ENCODE assay signal across 15 cellular contexts in the genomic region with DNA sequence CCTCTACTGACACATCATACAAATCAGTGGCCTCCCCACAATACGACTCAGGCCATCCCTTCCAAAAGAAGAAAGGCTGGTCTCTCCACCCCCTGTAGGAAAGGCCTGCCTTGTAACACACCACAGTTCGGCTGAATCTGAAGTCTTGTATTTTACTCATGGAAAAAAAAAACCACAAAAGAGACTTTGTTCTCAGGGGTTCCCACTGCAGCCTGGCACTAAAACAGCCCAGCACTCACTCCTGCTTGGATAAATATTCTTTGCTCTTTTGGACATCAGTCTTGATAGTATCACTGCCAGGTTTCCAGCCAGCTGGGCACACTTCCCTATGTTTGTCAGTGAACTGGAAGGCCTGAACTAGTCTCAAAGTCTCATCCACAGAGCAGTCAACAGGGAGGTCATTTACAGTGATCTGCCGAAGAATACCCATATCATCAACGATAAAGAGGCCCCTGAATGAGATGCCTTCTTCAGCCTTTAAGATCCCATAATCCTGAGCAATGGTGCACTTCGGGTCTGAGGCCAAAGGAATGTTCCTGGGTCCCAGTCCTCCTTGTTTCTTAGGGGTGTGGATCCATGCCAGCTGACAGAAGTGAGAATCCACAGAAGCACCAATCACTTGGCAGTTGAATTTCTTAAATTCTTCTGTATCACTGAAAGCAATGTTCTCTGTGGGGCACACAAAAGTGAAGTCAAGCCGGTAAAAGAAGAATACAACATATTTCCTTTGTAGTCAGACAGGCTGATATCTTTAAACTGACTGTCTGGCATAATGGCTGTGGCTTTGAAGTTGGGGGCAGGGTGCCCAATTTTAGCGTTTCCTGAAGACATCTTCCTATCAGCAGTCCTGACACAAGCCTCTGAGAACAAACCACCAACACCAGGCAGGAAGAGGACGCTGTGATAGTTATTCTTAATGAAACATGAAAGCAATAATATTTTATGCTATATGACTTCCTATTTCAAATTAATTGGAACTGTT.
A peak's percentile ranks its signal among the peaks of the same experiment; 100 is the strongest.
DNase-seq lines count a peak whose midpoint lies in the region; ATAC-seq and TF ChIP-seq lines count a peak whose summit lies in the region.
"Had no signal": no experiment of that assay in that cellular context is flagged by ENCODE, and none has a peak within 500 bp of the region (broad histone marks: within the 10 kb centered on the region; RNA-seq: fewer than 3 reads in every experiment).

No MANE protein-coding gene starts in this region.

- H3K4me1 ChIP-seq in hepatocyte (ENCODE audit: insufficient read depth): no peaks in the 10 kb centered on the region

- H3K27me3 ChIP-seq in hepatocyte: no peaks in the 10 kb centered on the region

- peak overlapping the region; percentile 3 for H2AFZ ChIP-seq in hepatocyte

- no peaks in the 10 kb centered on the region for H4K20me1 ChIP-seq in hepatocyte (ENCODE audit: insufficient read depth, poor library complexity, severe bottlenecking)

- no peak overlapping the region for H3K4me3 ChIP-seq in hepatocyte
- H3K4me3 ChIP-seq: thoracic aorta had no signal

- peak overlapping the region; percentile 49 for H3K27ac ChIP-seq in hepatocyte
- H3K27ac ChIP-seq: thoracic aorta had no signal

- ATAC-seq in GM19467 (IDR thresholded peaks at IDR 0.05; ENCODE audit: unreplicated experiment): no peak

- H3K79me2 ChIP-seq in hepatocyte: no peaks in the 10 kb centered on the region

- WGBS in hepatocyte (ENCODE audit: low lambda C conversion rate, missing lambda C conversion rate): 47% methylated on average over 8 of the region's 8 CpGs

- H3K36me3 ChIP-seq in hepatocyte (replicated peaks; ENCODE audit: insufficient read depth, low read depth): no peaks in the 10 kb centered on the region
- H3K36me3 ChIP-seq: thoracic aorta had no signal

- no peaks in the 10 kb centered on the region for H3K9me2 ChIP-seq in hepatocyte (replicated peaks; ENCODE audit: insufficient read depth)

- H3K4me2 ChIP-seq in hepatocyte: no peak overlapping the region

- H3K9me3 ChIP-seq in hepatocyte (ENCODE audit: low read depth): no peaks in the 10 kb centered on the region
- H3K9me3 ChIP-seq: thoracic aorta had no signal

- DNase-seq in HT1080 (ENCODE audit: low read depth): peak; percentile 36
- peak; percentile 91 for DNase-seq in amniotic epithelial cell (ENCODE audit: low read depth)
- peak; percentile 30 for DNase-seq in hepatocyte (ENCODE audit: low spot score)
- DNase-seq in putamen (ENCODE audit: low spot score): peak; percentile 81
- DNase-seq in glomerular visceral epithelial cell (ENCODE audit: extremely low spot score): no peak
- no peak for DNase-seq in SHP77 treated with DMSO at 0.1 percent for 48 hours (lab: John Stamatoyannopoulos, UW)
- DNase-seq in DMS53 (lab: John Stamatoyannopoulos, UW): no peak
- DNase-seq: activated CD4-positive, alpha-beta T cell treated with anti-CD3 and anti-CD28 coated beads, Interleukin-2, amount 10 ng/mL, durations not matched to agents 24 days and 14 days; activated naive CD8-positive, alpha-beta T cell treated with anti-CD3 and anti-CD28 coated beads for 36 hours; erythroblast; H7; NCI-H1092 treated with DMSO at 0.1 percent for 48 hours; stimulated activated CD4-positive, alpha-beta T cell treated with anti-CD3 and anti-CD28 coated beads, Interleukin-1b, Interleukin-23, amount 100 ng/mL, for 48 hours had no signal

- no peak for TF ChIP-seq CTCF in hepatocyte (IDR thresholded peaks at IDR 0.05; ENCODE audit: poor library complexity)

Comparison
In these comparisons a context has a peak if more than half of its experiments do, and no peak if none do; other contexts are left out.
1. DNase-seq: peak in HT1080 (single experiment), amniotic epithelial cell (single experiment), hepatocyte (single experiment) and putamen (single experiment); none in glomerular visceral epithelial cell (single experiment), SHP77 treated with DMSO at 0.1 percent for 48 hours (single experiment) and DMS53 (single experiment).